ENCODE assay signal across 5 cellular contexts in genomic region chr16:54873716-54874373, GRCh38. TPM values are rescaled to one million over a fixed set of nuclear protein-coding genes. Genes with fewer than 3 reads are reported as not detected.
"Had no signal": no experiment of that assay in that cellular context is flagged by ENCODE, and none has a peak within 500 bp of the region (broad histone marks: within the 10 kb centered on the region; RNA-seq: fewer than 3 reads in every experiment).

No MANE protein-coding gene starts in this region.

RNA-seq across cellular contexts. Expression of gene IRX5, which starts 56.8 kb away (rescaled TPM):
- total RNA-seq: endothelial cell of umbilical vein, natural killer cell, right lobe of liver, tibial nerve had no signal
- polyA plus RNA-seq: endothelial cell of umbilical vein, immature natural killer cell had no signal
